ENCODE assay signal across 2 cellular contexts in the genomic region with DNA sequence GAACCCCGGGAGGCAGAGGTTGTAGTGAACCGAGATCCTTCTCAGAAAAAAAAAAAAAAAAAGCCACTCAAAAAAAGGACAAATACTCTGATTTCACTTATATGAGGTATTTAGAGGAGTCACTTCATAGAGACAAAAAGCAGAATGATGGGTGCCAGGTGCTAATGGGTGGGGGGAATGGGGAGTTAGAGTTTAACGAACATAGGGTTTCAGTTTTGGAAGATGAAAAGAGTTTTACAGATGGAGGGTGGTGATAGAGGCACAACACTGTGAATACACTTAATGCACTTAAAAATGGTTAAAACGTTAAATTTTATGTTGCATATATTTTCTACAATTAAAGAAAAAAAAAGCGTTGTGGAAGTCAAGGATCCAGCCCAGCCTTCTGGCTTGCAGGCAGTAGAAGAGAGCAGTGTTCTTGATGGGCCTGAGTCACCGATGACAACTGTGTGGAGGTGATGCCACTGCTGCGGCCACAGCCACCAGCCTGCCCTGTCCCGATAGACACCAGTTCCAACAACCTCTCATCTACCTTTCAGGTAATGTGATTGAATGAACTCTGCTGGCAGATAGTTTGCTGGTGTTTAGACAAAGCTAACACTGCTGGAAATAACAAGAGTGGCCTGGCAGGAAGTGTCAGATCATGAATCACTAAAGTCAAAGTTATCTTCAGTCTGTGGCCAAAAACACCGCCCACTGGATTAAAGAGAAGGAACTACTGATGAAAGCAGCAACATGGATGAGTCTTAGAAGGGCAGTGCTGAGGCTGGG.
TF ChIP-seq lines count a peak whose summit lies in the region.

No MANE protein-coding gene starts in this region.

TF ChIP-seq in liver, 16 proteins besides CTCF, POLR2A, EP300 and RAD21:
- TF ChIP-seq RXRA (IDR thresholded peaks at IDR 0.05) (peak in 1 of 2 donors; percentile 56), HNF4A (conservative IDR thresholded peaks at IDR 0.05) (peak in 1 of 2 donors; percentile 36), TAF1 (conservative IDR thresholded peaks at IDR 0.05) (no peak), FOXA2 (IDR thresholded peaks at IDR 0.05) (no peak)

TF ChIP-seq in HepG2, 621 proteins besides CTCF, POLR2A, EP300 and RAD21 (continued from another document):
- TF ChIP-seq CEBPB (IDR thresholded peaks at IDR 0.05; ENCODE audit: borderline replicate concordance, low read depth, low read length), result no peak
- TF ChIP-seq, protein P1, sequence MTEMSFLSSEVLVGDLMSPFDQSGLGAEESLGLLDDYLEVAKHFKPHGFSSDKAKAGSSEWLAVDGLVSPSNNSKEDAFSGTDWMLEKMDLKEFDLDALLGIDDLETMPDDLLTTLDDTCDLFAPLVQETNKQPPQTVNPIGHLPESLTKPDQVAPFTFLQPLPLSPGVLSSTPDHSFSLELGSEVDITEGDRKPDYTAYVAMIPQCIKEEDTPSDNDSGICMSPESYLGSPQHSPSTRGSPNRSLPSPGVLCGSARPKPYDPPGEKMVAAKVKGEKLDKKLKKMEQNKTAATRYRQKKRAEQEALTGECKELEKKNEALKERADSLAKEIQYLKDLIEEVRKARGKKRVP (CRISPR knock-in tag; IDR thresholded peaks at IDR 0.05), result no peak
- no peak for TF ChIP-seq SRF (IDR thresholded peaks at IDR 0.05; ENCODE audit: low read depth, low read length)
- TF ChIP-seq ZNF788 (CRISPR knock-in tag; IDR thresholded peaks at IDR 0.05; ENCODE audit: borderline replicate concordance), result no peak
